Comparison of ENCODE assay signal across 24 cellular contexts in genomic region chr4:41377196-41377595, GRCh38.
"Had no signal": no experiment of that assay in that cellular context is flagged by ENCODE, and none has a peak within 500 bp of the region (broad histone marks: within the 10 kb centered on the region; RNA-seq: fewer than 3 reads in every experiment).

No MANE protein-coding gene starts in this region.

- H3K36me3 ChIP-seq: neutrophil, pancreas, prostate gland, right lobe of liver, sigmoid colon, stomach, thoracic aorta, tibial artery, upper lobe of left lung, vagina had no signal

- H3K4me1 ChIP-seq: right lobe of liver, vagina had no signal

- FAIRE-seq: pancreas, small intestine had no signal

- DNase-seq: naive B cell; naive thymus-derived CD8-positive, alpha-beta T cell; nephron progenitor cell; nucleus accumbens; pancreas; right cardiac atrium; right lobe of liver; sigmoid colon; small intestine; stimulated activated CD4-positive, alpha-beta T cell treated with anti-CD3 and anti-CD28 coated beads, Interleukin-15, amount 100 ng/mL, for 24 hours; stimulated activated CD4-positive, alpha-beta T cell treated with anti-CD3 and anti-CD28 coated beads, Interleukin-2, amount 100 ng/mL, for 24 hours; stimulated activated CD4-positive, alpha-beta T cell treated with anti-CD3 and anti-CD28 coated beads, Interleukin-2, amount 100 ng/mL, for 48 hours; stimulated activated CD4-positive, alpha-beta T cell treated with anti-CD3 and anti-CD28 coated beads, Interleukin-4, amount 100 ng/mL, for 24 hours; stimulated activated naive B cell treated with anti-CD40 and anti-IgM and Interleukin-4, amounts not matched to agents 10 μg/mL and 1 μg/mL and 100 μg/mL, for 72 hours; stimulated activated naive CD4-positive, alpha-beta T cell treated with Interleukin-2 at 50 U/mL for 16 hours; stomach; tibial artery; trophoblast cell; upper lobe of left lung had no signal

- H3K9me3 ChIP-seq: neutrophil, pancreas, prostate gland, right lobe of liver, thoracic aorta, tibial artery, upper lobe of left lung, vagina had no signal

- H3K27ac ChIP-seq: neutrophil, pancreas, prostate gland, right lobe of liver, sigmoid colon, stomach, thoracic aorta, tibial artery, upper lobe of left lung, vagina had no signal

- H3K27me3 ChIP-seq: neutrophil, pancreas, right lobe of liver, sigmoid colon, stomach, tibial artery, upper lobe of left lung, vagina had no signal

- ATAC-seq: naive thymus-derived CD8-positive, alpha-beta T cell; natural killer cell treated with Interleukin-12 subunit alpha and Interleukin-12 subunit beta and Interleukin-15 and Interleukin-18, amount 100 ng/mL, for 72 hours; pancreas; right cardiac atrium; stimulated activated naive B cell treated with anti-CD40 and anti-IgM and Interleukin-4, amounts not matched to agents 10 μg/mL and 1 μg/mL and 100 μg/mL, for 72 hours had no signal

- H3K4me3 ChIP-seq: pancreas, prostate gland, right lobe of liver, sigmoid colon, stomach, thoracic aorta, tibial artery, upper lobe of left lung, vagina had no signal
